Comparison of ENCODE assay signal across 1 cellular context in the genomic region with DNA sequence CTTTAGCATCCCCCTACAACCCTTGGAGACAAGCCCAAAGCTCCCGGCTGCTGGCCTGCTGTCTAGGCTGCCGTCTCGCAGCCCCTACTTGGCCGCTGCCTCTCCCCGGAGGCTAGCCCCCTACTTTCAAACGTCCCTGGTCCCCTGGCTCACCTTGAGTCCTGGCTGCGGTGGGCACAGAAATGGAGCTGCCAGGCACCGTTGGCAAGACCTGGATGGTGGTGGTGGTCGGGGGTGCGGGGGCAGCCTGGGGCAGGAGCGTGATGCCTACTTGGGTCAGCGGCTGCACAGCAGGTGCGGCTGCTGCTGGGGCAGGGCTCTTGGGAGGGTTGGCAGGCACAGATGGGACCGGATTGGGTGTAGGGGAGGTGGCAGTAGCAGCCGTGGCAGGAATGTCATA.
TF ChIP-seq lines count a peak whose summit lies in the region.

No MANE protein-coding gene starts in this region.

TF ChIP-seq in K562, 482 proteins besides CTCF, POLR2A, EP300 and RAD21:
- TF ChIP-seq POLR2G (IDR thresholded peaks at IDR 0.05; ENCODE audit: low read depth, low read length): peak; percentile 53
- TF ChIP-seq CREM (IDR thresholded peaks at IDR 0.05; ENCODE audit: low read depth): no peak
- no peak for TF ChIP-seq GABPB1 (CRISPR knock-in tag; IDR thresholded peaks at IDR 0.05)
- TF ChIP-seq MAFF (IDR thresholded peaks at IDR 0.05; ENCODE audit: low read length): no peak
- no peak for TF ChIP-seq HNRNPK (IDR thresholded peaks at IDR 0.05; ENCODE audit: low read depth, low read length, poor library complexity, severe bottlenecking)
